8 cellular contexts compared by ENCODE assay signal in genomic region chr1:28104866-28105467, GRCh38. TPM values are rescaled to one million over a fixed set of nuclear protein-coding genes. Genes with fewer than 3 reads are reported as not detected.
DNase-seq lines count a peak whose midpoint lies in the region; FAIRE-seq and TF ChIP-seq lines count a peak whose summit lies in the region.

No MANE protein-coding gene starts in this region.

- H3K27me3 Mint-ChIP-seq in endothelial cell (ENCODE audit: unreplicated experiment) (peaks cover 2% of the 10 kb centered on the region), mesothelial cell of epicardium (ENCODE audit: low read depth) (no peaks in the 10 kb centered on the region)
- H3K27me3 Mint-ChIP-seq in activated naive CD4-positive, alpha-beta T cell treated with anti-CD3 and anti-CD28 coated beads, Interleukin-2, amount 10 ng/mL, durations not matched to agents 7 days and 5 days: peaks cover 11% of the 10 kb centered on the region

- no peaks in the 10 kb centered on the region for H3K36me3 Mint-ChIP-seq in endothelial cell (ENCODE audit: low read depth, unreplicated experiment)
- H3K36me3 Mint-ChIP-seq in mesothelial cell of epicardium: no peaks in the 10 kb centered on the region
- H3K36me3 Mint-ChIP-seq in activated naive CD4-positive, alpha-beta T cell treated with anti-CD3 and anti-CD28 coated beads, Interleukin-2, amount 10 ng/mL, durations not matched to agents 7 days and 5 days: no peaks in the 10 kb centered on the region

- peak overlapping the region; percentile 44 for H3K27ac Mint-ChIP-seq in endothelial cell (ENCODE audit: unreplicated experiment)
- peak overlapping the region; percentile 75 for H3K27ac Mint-ChIP-seq in mesothelial cell of epicardium
- H3K27ac Mint-ChIP-seq in activated naive CD4-positive, alpha-beta T cell treated with anti-CD3 and anti-CD28 coated beads, Interleukin-2, amount 10 ng/mL, durations not matched to agents 7 days and 5 days: no peak overlapping the region

- no peak for FAIRE-seq in RCC 7860 (lab: Jason Lieb, UNC)

- H3K9me3 Mint-ChIP-seq in endothelial cell (ENCODE audit: unreplicated experiment): no peaks in the 10 kb centered on the region
- no peaks in the 10 kb centered on the region for H3K9me3 Mint-ChIP-seq in mesothelial cell of epicardium
- no peaks in the 10 kb centered on the region for H3K9me3 Mint-ChIP-seq in activated naive CD4-positive, alpha-beta T cell treated with anti-CD3 and anti-CD28 coated beads, Interleukin-2, amount 10 ng/mL, durations not matched to agents 7 days and 5 days

- DNase-seq in C1 segment of cervical spinal cord (lab: John Stamatoyannopoulos, UW) (peak in 10 of 14 donors; percentile 9 to 74 (median 52)), NCI-H510A (lab: John Stamatoyannopoulos, UW) (peak; percentile 82), endothelial cell (ENCODE audit: low spot score) (peak; percentile 18), mesothelial cell of epicardium (ENCODE audit: low spot score in 2 of 2, unreplicated experiment in 2 of 2) (peak in 1 of 2 experiments; percentile 34), LoVo (ENCODE audit: low spot score) (no peak), RCC 7860 (ENCODE audit: low spot score) (no peak), GF-D8 (lab: John Stamatoyannopoulos, UW) (no peak)
- DNase-seq in activated naive CD4-positive, alpha-beta T cell treated with anti-CD3 and anti-CD28 coated beads, Interleukin-2, amount 10 ng/mL, durations not matched to agents 7 days and 5 days: no peak

- H3K4me3 Mint-ChIP-seq in endothelial cell (ENCODE audit: unreplicated experiment) (no peak overlapping the region), mesothelial cell of epicardium (peak overlapping the region; percentile 66)
- no peak overlapping the region for H3K4me3 Mint-ChIP-seq in activated naive CD4-positive, alpha-beta T cell treated with anti-CD3 and anti-CD28 coated beads, Interleukin-2, amount 10 ng/mL, durations not matched to agents 7 days and 5 days

- CTCF ChIA-PET in activated naive CD4-positive, alpha-beta T cell treated with anti-CD3 and anti-CD28 coated beads, Interleukin-2, amount 10 ng/mL, durations not matched to agents 7 days and 5 days (lab: Charles Lee): interaction anchor here (1.2 kb wide), 1 partner anchor 14 kb away, joined by 4 read pairs; no protein-coding TSS in a partner anchor

- H3K4me1 Mint-ChIP-seq in endothelial cell (ENCODE audit: unreplicated experiment) (peaks cover 9% of the 10 kb centered on the region), mesothelial cell of epicardium (peaks cover 7% of the 10 kb centered on the region)
- H3K4me1 Mint-ChIP-seq in activated naive CD4-positive, alpha-beta T cell treated with anti-CD3 and anti-CD28 coated beads, Interleukin-2, amount 10 ng/mL, durations not matched to agents 7 days and 5 days: no peaks in the 10 kb centered on the region

- TF ChIP-seq CTCF in endothelial cell (IDR thresholded peaks at IDR 0.05; ENCODE audit: unreplicated experiment): no peak
- TF ChIP-seq CTCF in mesothelial cell of epicardium (IDR thresholded peaks at IDR 0.05; ENCODE audit: unreplicated experiment): no peak

RNA-seq across cellular contexts. Expression of gene EYA3, which starts 16.6 kb away (rescaled TPM):
- total RNA-seq in endothelial cell (ENCODE audit: unreplicated experiment): 20.7 TPM
- total RNA-seq in mesothelial cell of epicardium: 28.3 to 30.2 TPM (median 29.3 TPM) in 3 replicates

Comparison
In these comparisons a context has a peak if more than half of its experiments do, and no peak if none do; other contexts are left out.
1. DNase-seq: peak in C1 segment of cervical spinal cord (10 of 14), NCI-H510A (single experiment) and endothelial cell (single experiment); none in activated naive CD4-positive, alpha-beta T cell treated with anti-CD3 and anti-CD28 coated beads, Interleukin-2, amount 10 ng/mL, durations not matched to agents 7 days and 5 days (single experiment), LoVo (single experiment), RCC 7860 (single experiment) and GF-D8 (single experiment).